In the genomic region with DNA sequence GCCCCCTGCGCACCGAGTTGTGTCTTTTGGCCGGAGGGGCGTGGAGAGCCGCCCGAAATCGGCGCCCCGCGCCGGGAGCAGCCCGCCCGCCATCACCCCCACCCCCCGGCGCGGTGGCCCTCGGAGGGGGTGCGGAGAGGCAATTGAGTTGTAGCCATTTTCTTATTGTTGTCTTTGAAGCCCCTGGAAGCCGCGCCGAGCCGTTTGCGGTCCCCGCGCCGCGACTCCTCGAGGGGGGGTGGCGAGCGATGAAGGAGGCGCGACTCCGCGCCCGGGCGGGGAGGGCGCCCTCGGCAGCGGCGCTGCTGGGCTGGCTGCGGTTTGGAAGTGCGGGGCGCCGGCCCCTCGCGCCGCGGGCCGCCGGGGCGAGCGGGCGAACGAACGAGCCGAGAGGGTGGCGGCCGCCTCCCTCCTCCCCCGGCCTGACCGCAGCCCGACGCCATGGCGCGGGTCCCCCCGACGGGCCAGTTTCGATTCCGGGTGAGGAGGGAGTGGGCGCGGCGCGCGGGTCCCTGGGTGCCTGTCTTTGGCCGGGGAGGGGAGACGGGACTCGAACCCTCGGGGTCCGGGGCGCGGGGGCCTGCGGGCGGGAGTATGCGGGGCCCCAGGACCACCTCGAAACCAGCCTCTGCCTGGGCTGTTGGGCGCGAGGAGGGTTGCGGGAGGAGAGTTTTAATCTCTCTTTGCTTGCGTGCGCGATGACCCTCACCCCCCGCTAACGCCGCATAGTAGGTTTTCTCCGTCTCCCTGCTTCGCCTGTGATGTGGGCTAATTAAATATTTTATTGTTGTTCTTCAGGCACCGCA, we compare ENCODE assay signal across 8 cellular contexts. TPM values are rescaled to one million over a fixed set of nuclear protein-coding genes. Genes with fewer than 3 reads are reported as not detected.
DNase-seq lines count a peak whose midpoint lies in the region; ATAC-seq and TF ChIP-seq lines count a peak whose summit lies in the region.

No MANE protein-coding gene starts in this region.

- no peaks in the 10 kb centered on the region for H3K9me3 ChIP-seq in left lung

- H3K27me3 Mint-ChIP-seq in WTC11 (ENCODE audit: low read depth): peaks cover 6% of the 10 kb centered on the region
- no peaks in the 10 kb centered on the region for H3K27me3 Mint-ChIP-seq in central memory CD8-positive, alpha-beta T cell

- intact Hi-C loops in left lung (cut with DNase I): no loop called here

- POLR2A ChIA-PET in WTC11 (lab: Charles Lee): interaction anchor here (0.8 to 1.9 kb wide), 3 partner anchors 10 to 261 kb away, joined by 3 to 10 read pairs (median 3); no protein-coding TSS in a partner anchor

- peaks cover 0 to 8% of the 10 kb centered on the region in 2 donors for H3K27me3 ChIP-seq in left lung

- no peak for ATAC-seq in WTC11
- no peak for ATAC-seq in central memory CD8-positive, alpha-beta T cell (replicated peaks; ENCODE audit: extremely low read depth, poor library complexity, severe bottlenecking)
- peak; percentile 0 for ATAC-seq in left lung
- no peak for ATAC-seq in HG03175 (IDR thresholded peaks at IDR 0.05; ENCODE audit: unreplicated experiment)

- peak overlapping the region; percentile 93 for H3K4me3 Mint-ChIP-seq in WTC11
- H3K4me3 Mint-ChIP-seq in central memory CD8-positive, alpha-beta T cell: no peak overlapping the region

- H3K9me3 Mint-ChIP-seq in WTC11: no peaks in the 10 kb centered on the region
- no peaks in the 10 kb centered on the region for H3K9me3 Mint-ChIP-seq in central memory CD8-positive, alpha-beta T cell

- peak overlapping the region; percentile 95 to 99 for H3K27ac ChIP-seq in left lung

- CTCF ChIA-PET in WTC11 (lab: Charles Lee): interaction anchor here (2.2 kb wide), 1 partner anchor 94 kb away, joined by 8 read pairs; no protein-coding TSS in a partner anchor

- H3K36me3 ChIP-seq in left lung: no peaks in the 10 kb centered on the region

- TF ChIP-seq CTCF in WTC11 (IDR thresholded peaks at IDR 0.05) (no peak), left lung (IDR thresholded peaks at IDR 0.05) (no peak)

- peaks cover 18 to 58% of the 10 kb centered on the region in 2 donors for H3K4me1 ChIP-seq in left lung

- H3K4me3 ChIP-seq in left lung: peak overlapping the region; percentile 86 to 92

- peaks cover 22% of the 10 kb centered on the region for H3K36me3 Mint-ChIP-seq in WTC11
- peaks cover 15% of the 10 kb centered on the region for H3K36me3 Mint-ChIP-seq in central memory CD8-positive, alpha-beta T cell (ENCODE audit: insufficient read depth)

- DNase-seq in stimulated activated CD4-positive, alpha-beta T cell treated with anti-CD3 and anti-CD28 coated beads, Interleukin-12 subunit alpha, Interleukin-12 subunit beta, amount 100 ng/mL, for 24 hours (ENCODE audit: low read depth in 2 of 2): peak; percentile 23 to 33
- DNase-seq in stimulated activated CD4-positive, alpha-beta T cell treated with anti-CD3 and anti-CD28 coated beads, Interleukin-2, amount 100 ng/mL, for 48 hours: no peak
- DNase-seq in WTC11 (ENCODE audit: low spot score) (peak; percentile 41), left lung (peak; percentile 63 to 93), GM19240 (ENCODE audit: insufficient read length, low spot score) (no peak)
- peak; percentile 48 to 60 for DNase-seq in central memory CD8-positive, alpha-beta T cell (ENCODE audit: low spot score in 2 of 2)
- peak; percentile 61 for DNase-seq in stimulated activated CD4-positive, alpha-beta T cell treated with anti-CD3 and anti-CD28 coated beads, Interleukin-4, amount 100 ng/mL, for 24 hours

- peaks cover 34% of the 10 kb centered on the region for H3K4me1 Mint-ChIP-seq in WTC11
- peaks cover 49% of the 10 kb centered on the region for H3K4me1 Mint-ChIP-seq in central memory CD8-positive, alpha-beta T cell

- peak overlapping the region; percentile 84 for H3K27ac Mint-ChIP-seq in WTC11
- no peak overlapping the region for H3K27ac Mint-ChIP-seq in central memory CD8-positive, alpha-beta T cell (ENCODE audit: low read depth)

TF ChIP-seq in WTC11, 78 proteins besides CTCF, POLR2A, EP300 and RAD21:
- TF ChIP-seq KAT7 (CRISPR knock-in tag; IDR thresholded peaks at IDR 0.05; ENCODE audit: borderline replicate concordance) (no peak), JAZF1 (CRISPR knock-in tag; IDR thresholded peaks at IDR 0.05) (no peak), ZNF232 (CRISPR knock-in tag; IDR thresholded peaks at IDR 0.05) (0 out of 2 replicates have a peak, but pooled peaks have one; percentile 22)
- TF ChIP-seq, protein P1, sequence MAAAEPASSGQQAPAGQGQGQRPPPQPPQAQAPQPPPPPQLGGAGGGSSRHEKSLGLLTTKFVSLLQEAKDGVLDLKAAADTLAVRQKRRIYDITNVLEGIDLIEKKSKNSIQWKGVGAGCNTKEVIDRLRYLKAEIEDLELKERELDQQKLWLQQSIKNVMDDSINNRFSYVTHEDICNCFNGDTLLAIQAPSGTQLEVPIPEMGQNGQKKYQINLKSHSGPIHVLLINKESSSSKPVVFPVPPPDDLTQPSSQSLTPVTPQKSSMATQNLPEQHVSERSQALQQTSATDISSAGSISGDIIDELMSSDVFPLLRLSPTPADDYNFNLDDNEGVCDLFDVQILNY (CRISPR knock-in tag; IDR thresholded peaks at IDR 0.05): 0 out of 2 replicates have a peak, but pooled peaks have one; percentile 7

RNA-seq across cellular contexts. Expression of a gene that starts 1.3 kb away (rescaled TPM):
- total RNA-seq in WTC11 (2021): 48.1 to 50.9 TPM (median 49.8 TPM) in 3 replicates
- 10 to 100 TPM; 21.6 to 36.1 TPM for total RNA-seq in left lung

Comparison
In these comparisons a context has a peak if more than half of its experiments do, and no peak if none do; other contexts are left out.
1. DNase-seq: peak in stimulated activated CD4-positive, alpha-beta T cell treated with anti-CD3 and anti-CD28 coated beads, Interleukin-12 subunit alpha, Interleukin-12 subunit beta, amount 100 ng/mL, for 24 hours (2 of 2), WTC11 (single experiment), central memory CD8-positive, alpha-beta T cell (2 of 2), left lung (2 of 2) and stimulated activated CD4-positive, alpha-beta T cell treated with anti-CD3 and anti-CD28 coated beads, Interleukin-4, amount 100 ng/mL, for 24 hours (single experiment); none in stimulated activated CD4-positive, alpha-beta T cell treated with anti-CD3 and anti-CD28 coated beads, Interleukin-2, amount 100 ng/mL, for 48 hours (0 of 2) and GM19240 (single experiment).